Comparison of ENCODE assay signal across 17 cellular contexts in the genomic region with DNA sequence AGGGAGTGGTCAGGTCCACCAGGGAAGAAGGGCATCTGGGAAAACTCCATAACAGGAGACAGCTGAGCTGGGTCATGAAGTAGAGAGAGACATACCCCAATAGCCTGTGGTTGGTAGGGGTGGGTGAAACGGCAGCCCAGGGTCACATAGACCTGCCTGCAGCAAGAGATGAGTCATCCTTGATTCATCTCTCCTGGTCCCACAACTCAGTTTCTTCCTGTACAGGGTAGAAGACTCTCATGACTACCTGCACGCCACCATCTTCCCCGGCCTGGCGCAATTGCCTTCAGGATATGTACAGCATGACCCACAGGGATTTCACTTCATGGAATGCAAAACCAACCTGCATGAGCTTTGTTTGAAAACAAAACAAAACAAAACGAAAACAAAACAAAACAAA. TPM values are rescaled to one million over a fixed set of nuclear protein-coding genes. Genes with fewer than 3 reads are reported as not detected.
DNase-seq lines count a peak whose midpoint lies in the region; ATAC-seq and TF ChIP-seq lines count a peak whose summit lies in the region.
"Had no signal": no experiment of that assay in that cellular context is flagged by ENCODE, and none has a peak within 500 bp of the region (broad histone marks: within the 10 kb centered on the region; RNA-seq: fewer than 3 reads in every experiment).

No MANE protein-coding gene starts in this region.

- H2AFZ ChIP-seq in neuronal stem cell (ENCODE audit: low read length) (no peak overlapping the region), hepatocyte (no peak overlapping the region)

- H3K4me2 ChIP-seq in neuronal stem cell (ENCODE audit: insufficient read depth, low read length, poor library complexity, severe bottlenecking) (no peak overlapping the region), hepatocyte (no peak overlapping the region)

- no peak overlapping the region for H2BK120ac ChIP-seq in neuronal stem cell (ENCODE audit: low read depth, low read length)

- H2BK12ac ChIP-seq in neuronal stem cell (ENCODE audit: low read length), result no peak overlapping the region

- no peak overlapping the region for H4K8ac ChIP-seq in neuronal stem cell (ENCODE audit: low read depth, low read length)

- no peaks in the 10 kb centered on the region for H3K79me2 ChIP-seq in hepatocyte

- H3K14ac ChIP-seq in neuronal stem cell (ENCODE audit: low read length), result no peak overlapping the region

- DNase-seq in EH (ENCODE audit: low read depth) (peak; percentile 22), LHCN-M2 (ENCODE audit: low read depth) (peak; percentile 41), brain microvascular endothelial cell (peak; percentile 9), neuronal stem cell (ENCODE audit: low spot score) (no peak), hepatocyte (ENCODE audit: low spot score) (no peak)
- DNase-seq: activated T-cell treated with anti-CD3 and anti-CD28 coated beads, Interleukin-2, amount 50 U/mL, for 72 hours; BE2C; effector CD8-positive, alpha-beta T cell; kidney; NCI-H1694; stimulated activated CD4-positive, alpha-beta T cell treated with anti-CD3 and anti-CD28 coated beads, Interleukin-4, amount 100 ng/mL, for 24 hours; SW 1271 had no signal

- in situ Hi-C loops in brain microvascular endothelial cell (cut with HindIII; ENCODE audit: low pct_ligation_motif_present, low sequenced_read_pairs), result no loop called here

- H3K9me3 ChIP-seq in neuronal stem cell (replicated peaks in 1 of 2; ENCODE audit: control insufficient read depth in 2 of 2, insufficient read depth in 1 of 2, low read depth in 1 of 2, low read length in 2 of 2) (no peaks in the 10 kb centered on the region), hepatocyte (ENCODE audit: low read depth) (no peaks in the 10 kb centered on the region)
- H3K9me3 ChIP-seq: BE2C had no signal

- H3K36me3 ChIP-seq in brain microvascular endothelial cell (replicated peaks) (no peaks in the 10 kb centered on the region), neuronal stem cell (replicated peaks in 1 of 2; ENCODE audit: control insufficient read depth in 2 of 2, insufficient read depth in 2 of 2, low read length in 2 of 2) (no peaks in the 10 kb centered on the region), hepatocyte (replicated peaks; ENCODE audit: insufficient read depth, low read depth) (no peaks in the 10 kb centered on the region)
- H3K36me3 ChIP-seq: BE2C had no signal

- no peak overlapping the region for H2BK15ac ChIP-seq in neuronal stem cell (ENCODE audit: low read length)

- peak overlapping the region; percentile 40 for H2AK5ac ChIP-seq in neuronal stem cell (ENCODE audit: low read depth, low read length)

- no peak overlapping the region for H3K9ac ChIP-seq in neuronal stem cell (ENCODE audit: low read depth, low read length, poor library complexity)

- no peaks in the 10 kb centered on the region for H3K4me1 ChIP-seq in neuronal stem cell (ENCODE audit: control insufficient read depth in 2 of 2, insufficient read depth in 1 of 2, low read depth in 1 of 2, low read length in 2 of 2)
- H3K4me1 ChIP-seq in hepatocyte (ENCODE audit: insufficient read depth), result no peaks in the 10 kb centered on the region
- H3K4me1 ChIP-seq: BE2C had no signal

- ATAC-seq in HG03108 (IDR thresholded peaks at IDR 0.05; ENCODE audit: unreplicated experiment) (no peak), GM19023 (IDR thresholded peaks at IDR 0.05; ENCODE audit: unreplicated experiment) (no peak)
- ATAC-seq: Right ventricle myocardium inferior had no signal

- TF ChIP-seq CTCF in brain microvascular endothelial cell (IDR thresholded peaks at IDR 0.05; ENCODE audit: low read depth, low read length, missing control alignments) (no peak), hepatocyte (IDR thresholded peaks at IDR 0.05; ENCODE audit: poor library complexity) (no peak)

- no peak overlapping the region for H3K4me3 ChIP-seq in brain microvascular endothelial cell (ENCODE audit: low read depth, low read length)
- H3K4me3 ChIP-seq in neuronal stem cell (ENCODE audit: low read length in 2 of 2), result no peak overlapping the region
- no peak overlapping the region for H3K4me3 ChIP-seq in hepatocyte
- H3K4me3 ChIP-seq: skin epidermis had no signal

- no peak overlapping the region for H3K23ac ChIP-seq in neuronal stem cell (ENCODE audit: low read depth, low read length, poor library complexity)

- H3K4ac ChIP-seq in neuronal stem cell (ENCODE audit: low read length), result no peak overlapping the region

- H2BK5ac ChIP-seq in neuronal stem cell (ENCODE audit: low read length), result no peak overlapping the region

- H3K27me3 ChIP-seq in brain microvascular endothelial cell (replicated peaks) (no peaks in the 10 kb centered on the region), neuronal stem cell (ENCODE audit: control insufficient read depth in 3 of 3, insufficient read depth in 3 of 3, low read depth in 1 of 3, low read length in 3 of 3) (no peaks in the 10 kb centered on the region), hepatocyte (peaks cover 6% of the 10 kb centered on the region)
- H3K27me3 ChIP-seq: BE2C had no signal

- H3K9me2 ChIP-seq in hepatocyte (replicated peaks; ENCODE audit: insufficient read depth), result no peaks in the 10 kb centered on the region

- WGBS in neuronal stem cell (ENCODE audit: extremely low coverage in 2 of 2, insufficient read length in 2 of 2, insufficient replicate concordance in 1 of 2), 2 donors, result no CpG with 5 or more reads among the region's 5 CpGs
- 68% methylated on average over 5 of the region's 5 CpGs for WGBS in hepatocyte (ENCODE audit: low lambda C conversion rate, missing lambda C conversion rate)

- H3K27ac ChIP-seq in brain microvascular endothelial cell, result no peak overlapping the region
- no peak overlapping the region for H3K27ac ChIP-seq in neuronal stem cell (replicated peaks; ENCODE audit: low read length)
- H3K27ac ChIP-seq in hepatocyte, result no peak overlapping the region
- H3K27ac ChIP-seq: skin epidermis, VCaP had no signal

- H3K79me1 ChIP-seq in neuronal stem cell (ENCODE audit: low read depth, low read length), result no peaks in the 10 kb centered on the region

- H4K20me1 ChIP-seq in hepatocyte (ENCODE audit: insufficient read depth, poor library complexity, severe bottlenecking), result no peaks in the 10 kb centered on the region

- no peak overlapping the region for H3K18ac ChIP-seq in neuronal stem cell (ENCODE audit: low read length)

- H4K91ac ChIP-seq in neuronal stem cell (ENCODE audit: low read depth, low read length, poor library complexity), result no peak overlapping the region

RNA-seq across cellular contexts. Expression of a gene that starts 45.1 kb away (rescaled TPM):
- total RNA-seq in LHCN-M2 (2014; rRNA removed) (16.6 and 21.2 TPM in 2 replicates), hepatocyte (8.1 and 11.3 TPM in 2 replicates)
- 11.1 TPM for polyA plus RNA-seq in LHCN-M2 (2012)
- polyA plus RNA-seq in neuronal stem cell (2013, experiment 1 of 2), result 0.52 TPM
- polyA plus RNA-seq in neuronal stem cell (2013, experiment 2 of 2), result 0.62 TPM
- polyA plus RNA-seq in hepatocyte, result 4.9 and 6.0 TPM in 2 replicates

Comparison
In these comparisons a context has a peak if more than half of its experiments do, and no peak if none do; other contexts are left out.
1. DNase-seq: peak in EH (single experiment), LHCN-M2 (single experiment) and brain microvascular endothelial cell (single experiment); none in neuronal stem cell (single experiment) and hepatocyte (single experiment).